Comparison of ENCODE assay signal across 1 cellular context in genomic region chr4:128709268-128709667, GRCh38.
TF ChIP-seq lines count a peak whose summit lies in the region.

No MANE protein-coding gene starts in this region.

TF ChIP-seq in H1, 55 proteins besides CTCF, POLR2A, EP300 and RAD21 (continued from another document):
- TF ChIP-seq NANOG (IDR thresholded peaks at IDR 0.05; ENCODE audit: insufficient read depth, low read depth, low read length, poor library complexity, severe bottlenecking) (no peak), EZH2 (IDR thresholded peaks at IDR 0.05; ENCODE audit: low read depth, low read length, severe bottlenecking) (no peak), RNF2 (IDR thresholded peaks at IDR 0.05; ENCODE audit: borderline replicate concordance, low read depth, low read length, missing control alignments, poor library complexity, severe bottlenecking) (no peak), EGR1 (IDR thresholded peaks at IDR 0.05; ENCODE audit: borderline replicate concordance, low read depth, low read length) (no peak), SP1 (IDR thresholded peaks at IDR 0.05; ENCODE audit: low read depth, low read length) (no peak), TAF7 (optimal IDR thresholded peaks at IDR 0.05; ENCODE audit: borderline replicate concordance, low read depth, low read length) (no peak), TBP (IDR thresholded peaks at IDR 0.05; ENCODE audit: low read depth, low read length) (no peak), JUND (IDR thresholded peaks at IDR 0.05; ENCODE audit: low read length) (no peak), CEBPB (IDR thresholded peaks at IDR 0.05; ENCODE audit: low read depth, low read length) (no peak), SIN3A (conservative IDR thresholded peaks at IDR 0.05 in 1 of 2, IDR thresholded peaks at IDR 0.05 in 1 of 2; ENCODE audit: low read depth in 1 of 2, low read length in 2 of 2) (no peak), CHD1 (IDR thresholded peaks at IDR 0.05; ENCODE audit: low read depth, low read length) (no peak), HDAC6 (IDR thresholded peaks at IDR 0.05; ENCODE audit: low read depth, low read length) (no peak)
